ENCODE assay signal across 12 cellular contexts in genomic region chr19:3494051-3494450, GRCh38. TPM values are rescaled to one million over a fixed set of nuclear protein-coding genes. Genes with fewer than 3 reads are reported as not detected.
DNase-seq lines count a peak whose midpoint lies in the region; ATAC-seq and TF ChIP-seq lines count a peak whose summit lies in the region.
"Had no signal": no experiment of that assay in that cellular context is flagged by ENCODE, and none has a peak within 500 bp of the region (broad histone marks: within the 10 kb centered on the region; RNA-seq: fewer than 3 reads in every experiment).

No MANE protein-coding gene starts in this region.

- DNase-seq in CD4-positive, alpha-beta T cell: peak in 2 of 10 experiments; percentile 20 to 31
- DNase-seq in Jurkat, Clone E6-1 (ENCODE audit: low read depth, low spot score): peak; percentile 57
- DNase-seq in activated naive CD4-positive, alpha-beta T cell treated with anti-CD3 and anti-CD28 coated beads, Interleukin-2, amount 50 U/mL, for 72 hours (ENCODE audit: low spot score in 2 of 2): peak in 1 of 2 donors; percentile 55
- DNase-seq in midbrain (lab: John Stamatoyannopoulos, UW) (peak; percentile 92), SW480 (ENCODE audit: low spot score) (no peak), NCI-H146 (lab: John Stamatoyannopoulos, UW) (no peak)
- no peak for DNase-seq in effector CD4-positive, alpha-beta T cell
- DNase-seq: Peyer's patch had no signal

- peak overlapping the region; percentile 41 for H3K4me3 ChIP-seq in Jurkat, Clone E6-1 (ENCODE audit: low read length)
- H3K4me3 ChIP-seq: Peyer's patch had no signal

- CTCF ChIA-PET in CD4-positive, alpha-beta T cell (lab: Charles Lee): interaction anchor here (0.6 to 1.4 kb wide), 3 partner anchors 9 to 21 kb away, joined by 3 to 6 read pairs (median 3); no protein-coding TSS in a partner anchor

- H3K27me3 Mint-ChIP-seq in CD4-positive, alpha-beta T cell: no peaks in the 10 kb centered on the region
- H3K27me3 Mint-ChIP-seq: naive thymus-derived CD8-positive, alpha-beta T cell had no signal

- intact Hi-C loops in CD4-positive, alpha-beta T cell (cut with DNase I, micrococcal nuclease): no loop called here

- H3K27ac Mint-ChIP-seq in CD4-positive, alpha-beta T cell: no peak overlapping the region
- peak overlapping the region in 1 of 2 donors; percentile 82 for H3K27ac Mint-ChIP-seq in activated naive CD4-positive, alpha-beta T cell treated with anti-CD3 and anti-CD28 coated beads, Interleukin-2, amount 50 U/mL, for 72 hours

- no peak overlapping the region for H3K27ac ChIP-seq in CD4-positive, alpha-beta T cell (ENCODE audit: low read depth, low read length)
- H3K27ac ChIP-seq: Peyer's patch had no signal

- ATAC-seq in CD4-positive, alpha-beta T cell (ENCODE audit: poor library complexity): peak; percentile 78
- peak; percentile 59 to 85 for ATAC-seq in activated naive CD4-positive, alpha-beta T cell treated with anti-CD3 and anti-CD28 coated beads, Interleukin-2, amount 50 U/mL, for 72 hours
- ATAC-seq in HG02973 (IDR thresholded peaks at IDR 0.05; ENCODE audit: unreplicated experiment): no peak

- peaks cover 17% of the 10 kb centered on the region for H3K4me1 Mint-ChIP-seq in CD4-positive, alpha-beta T cell (ENCODE audit: low read depth)

- H3K9me3 Mint-ChIP-seq in CD4-positive, alpha-beta T cell: no peaks in the 10 kb centered on the region
- H3K9me3 Mint-ChIP-seq in activated naive CD4-positive, alpha-beta T cell treated with anti-CD3 and anti-CD28 coated beads, Interleukin-2, amount 50 U/mL, for 72 hours: no peaks in the 10 kb centered on the region
- H3K9me3 Mint-ChIP-seq: naive thymus-derived CD8-positive, alpha-beta T cell had no signal

- POLR2A ChIA-PET in CD4-positive, alpha-beta T cell (lab: Charles Lee): interaction anchor here (0.7 kb wide), 1 partner anchor 12 kb away, joined by 3 read pairs; no protein-coding TSS in a partner anchor

- H3K4me3 Mint-ChIP-seq in CD4-positive, alpha-beta T cell: no peak overlapping the region

- no peaks in the 10 kb centered on the region for H3K27me3 ChIP-seq in CD4-positive, alpha-beta T cell (ENCODE audit: control insufficient read depth, insufficient read depth, low read length)
- H3K27me3 ChIP-seq: Peyer's patch had no signal

- TF ChIP-seq CTCF in CD4-positive, alpha-beta T cell (IDR thresholded peaks at IDR 0.05): no peak

- peaks cover 38% of the 10 kb centered on the region for H3K36me3 Mint-ChIP-seq in CD4-positive, alpha-beta T cell (ENCODE audit: low read depth)
- H3K36me3 Mint-ChIP-seq in activated naive CD4-positive, alpha-beta T cell treated with anti-CD3 and anti-CD28 coated beads, Interleukin-2, amount 50 U/mL, for 72 hours: no peaks in the 10 kb centered on the region

- no peaks in the 10 kb centered on the region for H3K9me3 ChIP-seq in CD4-positive, alpha-beta T cell (ENCODE audit: control insufficient read depth, low read length)
- H3K9me3 ChIP-seq: Peyer's patch had no signal

RNA-seq across cellular contexts. Expression of gene DOHH, which starts 6.4 kb away (rescaled TPM):
- total RNA-seq in CD4-positive, alpha-beta T cell: 1 to 10 TPM; 3.9 to 4.7 TPM
- polyA plus RNA-seq in Jurkat, Clone E6-1 (2012; ENCODE audit: insufficient read depth, insufficient read length): 21.1 TPM
- total RNA-seq in activated naive CD4-positive, alpha-beta T cell treated with anti-CD3 and anti-CD28 coated beads, Interleukin-2, amount 50 U/mL, for 72 hours: 10 to 100 TPM; 13.2 to 14.8 TPM

RNA-seq across cellular contexts. Expression of gene SMIM44, which starts 10.8 kb away (rescaled TPM):
- not detected for total RNA-seq in CD4-positive, alpha-beta T cell
- polyA plus RNA-seq in Jurkat, Clone E6-1 (2012; ENCODE audit: insufficient read depth, insufficient read length): not detected
- total RNA-seq in activated naive CD4-positive, alpha-beta T cell treated with anti-CD3 and anti-CD28 coated beads, Interleukin-2, amount 50 U/mL, for 72 hours: not detected
- total RNA-seq: Daoy; fibroblast of lung; naive thymus-derived CD8-positive, alpha-beta T cell had no signal
- polyA plus RNA-seq: fibroblast of lung; naive thymus-derived CD8-positive, alpha-beta T cell had no signal

RNA-seq across cellular contexts. Expression of gene FZR1, which starts 12.1 kb away (rescaled TPM):
- total RNA-seq in CD4-positive, alpha-beta T cell: 100 to 1,000 TPM; 109 to 116 TPM
- polyA plus RNA-seq in Jurkat, Clone E6-1 (2012; ENCODE audit: insufficient read depth, insufficient read length): 55.9 TPM
- total RNA-seq in activated naive CD4-positive, alpha-beta T cell treated with anti-CD3 and anti-CD28 coated beads, Interleukin-2, amount 50 U/mL, for 72 hours: 10 to 100 TPM; 52.4 to 73.5 TPM

RNA-seq across cellular contexts. Expression of gene SMIM24, which starts 13.7 kb away (rescaled TPM):
- total RNA-seq in CD4-positive, alpha-beta T cell: not detected
- polyA plus RNA-seq in Jurkat, Clone E6-1 (2012; ENCODE audit: insufficient read depth, insufficient read length): 30.0 TPM
- under 1 TPM in 1 of 2 donors, not detected in 1; 0.72 TPM for total RNA-seq in activated naive CD4-positive, alpha-beta T cell treated with anti-CD3 and anti-CD28 coated beads, Interleukin-2, amount 50 U/mL, for 72 hours
- total RNA-seq: Daoy; fibroblast of lung; naive thymus-derived CD8-positive, alpha-beta T cell had no signal
- polyA plus RNA-seq: fibroblast of lung had no signal

RNA-seq across cellular contexts. Expression of gene TEKTIP1, which starts 44.9 kb away (rescaled TPM):
- total RNA-seq in CD4-positive, alpha-beta T cell: 1 to 10 TPM; 5.7 to 6.0 TPM
- polyA plus RNA-seq in Jurkat, Clone E6-1 (2012; ENCODE audit: insufficient read depth, insufficient read length): 3.6 TPM
- total RNA-seq in activated naive CD4-positive, alpha-beta T cell treated with anti-CD3 and anti-CD28 coated beads, Interleukin-2, amount 50 U/mL, for 72 hours: 1 to 10 TPM; 3.0 to 3.8 TPM
- total RNA-seq: Daoy, fibroblast of lung had no signal
- polyA plus RNA-seq: fibroblast of lung had no signal

Comparison
In these comparisons a context has a peak if more than half of its experiments do, and no peak if none do; other contexts are left out.
1. DNase-seq: peak in Jurkat, Clone E6-1 (single experiment) and midbrain (single experiment); none in SW480 (single experiment), effector CD4-positive, alpha-beta T cell (single experiment) and NCI-H146 (single experiment).